22 cellular contexts compared by ENCODE assay signal in the genomic region with DNA sequence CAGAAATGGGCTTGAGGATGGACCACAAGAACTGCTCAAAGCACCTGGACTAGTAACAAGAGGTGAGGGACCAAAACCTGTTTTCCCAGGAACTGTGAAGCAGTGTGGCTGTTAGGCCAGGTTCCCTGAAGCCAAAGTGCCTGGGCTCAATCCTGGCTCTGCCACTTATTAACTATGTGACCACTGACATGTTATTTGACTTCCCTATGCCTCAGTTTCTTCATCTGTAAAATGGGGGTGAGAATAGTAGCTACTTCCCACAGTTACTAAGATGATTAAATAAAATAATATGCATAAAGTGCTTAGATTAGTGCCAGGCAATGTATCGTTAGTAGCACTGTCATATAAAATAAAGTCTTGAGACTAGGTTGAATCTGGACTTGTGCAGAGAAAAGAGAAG.
"Had no signal": no experiment of that assay in that cellular context is flagged by ENCODE, and none has a peak within 500 bp of the region (broad histone marks: within the 10 kb centered on the region; RNA-seq: fewer than 3 reads in every experiment).

No MANE protein-coding gene starts in this region.

- H3K9me3 ChIP-seq: left ventricle myocardium inferior, lower lobe of right lung, pancreas, tibial artery, upper lobe of left lung, uterus had no signal

- H3K27me3 Mint-ChIP-seq: progenitor cell of endocrine pancreas; stimulated activated naive CD8-positive, alpha-beta T cell treated with anti-CD3 and anti-CD28 coated beads, Interleukin-15, Interleukin-2, amounts not matched to agents 100 ng/mL and 50 ng/mL, for 24 hours had no signal

- H3K27ac ChIP-seq: coronary artery, foreskin keratinocyte, left ventricle myocardium inferior, lower lobe of right lung, pancreas, tibial artery, upper lobe of left lung, uterus had no signal

- H3K9me3 Mint-ChIP-seq: endodermal cell; immature natural killer cell; memory B cell; stimulated activated memory B cell treated with anti-CD40 and anti-IgM and Interleukin-4, amounts not matched to agents 10 μg/mL and 1 μg/mL and 100 μg/mL, for 72 hours; stimulated activated naive CD8-positive, alpha-beta T cell treated with anti-CD3 and anti-CD28 coated beads, Interleukin-15, Interleukin-2, amounts not matched to agents 100 ng/mL and 50 ng/mL, for 24 hours had no signal

- H3K4me3 Mint-ChIP-seq: endodermal cell; immature natural killer cell; memory B cell; stimulated activated memory B cell treated with anti-CD40 and anti-IgM and Interleukin-4, amounts not matched to agents 10 μg/mL and 1 μg/mL and 100 μg/mL, for 72 hours; stimulated activated naive CD8-positive, alpha-beta T cell treated with anti-CD3 and anti-CD28 coated beads, Interleukin-15, Interleukin-2, amounts not matched to agents 100 ng/mL and 50 ng/mL, for 24 hours had no signal

- H3K27ac Mint-ChIP-seq: endodermal cell; immature natural killer cell; memory B cell; progenitor cell of endocrine pancreas; stimulated activated memory B cell treated with anti-CD40 and anti-IgM and Interleukin-4, amounts not matched to agents 10 μg/mL and 1 μg/mL and 100 μg/mL, for 72 hours; stimulated activated naive CD8-positive, alpha-beta T cell treated with anti-CD3 and anti-CD28 coated beads, Interleukin-15, Interleukin-2, amounts not matched to agents 100 ng/mL and 50 ng/mL, for 24 hours had no signal

- H3K4me2 ChIP-seq: smooth muscle cell had no signal

- DNase-seq: effector CD4-positive, alpha-beta T cell; endodermal cell; erythroblast; foreskin keratinocyte; immature natural killer cell; left cardiac atrium; left ventricle myocardium inferior; lower lobe of right lung; midbrain; nucleus accumbens; pancreas; right cardiac atrium; stimulated activated CD4-positive, alpha-beta T cell treated with anti-CD3 and anti-CD28 coated beads, Interleukin-2, amount 100 ng/mL, for 48 hours; tibial artery; upper lobe of left lung; uterus had no signal

- H3K4me3 ChIP-seq: coronary artery, left ventricle myocardium inferior, lower lobe of right lung, pancreas, smooth muscle cell, tibial artery, upper lobe of left lung, uterus had no signal

- H3K36me3 ChIP-seq: left ventricle myocardium inferior, lower lobe of right lung, pancreas, tibial artery, upper lobe of left lung, uterus had no signal

- H3K4me1 Mint-ChIP-seq: immature natural killer cell had no signal

- H3K27me3 ChIP-seq: pancreas, tibial artery, upper lobe of left lung, uterus had no signal

- H3K4me1 ChIP-seq: foreskin keratinocyte, lower lobe of right lung, pancreas, upper lobe of left lung, uterus had no signal

- ATAC-seq: foreskin keratinocyte; left cardiac atrium; lower lobe of right lung; pancreas; right cardiac atrium; stimulated activated memory B cell treated with anti-CD40 and anti-IgM and Interleukin-4, amounts not matched to agents 10 μg/mL and 1 μg/mL and 100 μg/mL, for 72 hours had no signal
